Comparison of ENCODE assay signal across 9 cellular contexts in the genomic region with DNA sequence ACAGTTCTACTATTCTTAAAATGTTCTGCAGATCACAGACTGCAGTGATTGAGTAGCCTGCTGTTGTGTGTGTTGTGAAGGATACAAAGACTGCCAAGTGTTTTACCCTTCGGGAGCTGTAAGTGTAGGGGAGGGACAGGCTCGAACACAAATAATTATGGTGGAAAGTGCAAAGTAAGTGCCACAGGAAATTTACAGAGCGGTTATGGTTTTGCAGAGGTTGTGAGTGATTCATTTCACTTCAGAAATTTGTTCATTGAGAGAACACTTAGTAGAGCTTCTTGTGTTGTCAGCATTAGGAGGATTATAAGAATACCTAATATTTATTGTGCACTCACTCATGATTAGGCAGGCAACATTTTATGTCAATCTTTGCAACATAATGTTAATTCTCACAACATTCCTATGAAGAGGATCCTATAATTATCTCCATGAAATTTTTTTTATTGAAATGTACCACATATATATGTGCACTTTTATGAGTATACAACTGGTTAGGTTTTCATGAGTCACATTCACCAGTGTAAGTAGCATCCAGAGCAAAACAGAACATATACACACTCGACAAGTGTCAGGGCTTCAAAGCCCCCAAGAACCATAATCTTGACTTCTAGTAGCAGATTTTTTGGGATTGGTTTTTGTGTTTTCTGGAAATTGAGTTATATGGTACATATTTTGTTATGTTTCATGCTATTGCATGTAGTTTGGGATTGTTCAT.
A peak's percentile ranks its signal among the peaks of the same experiment; 100 is the strongest.
DNase-seq lines count a peak whose midpoint lies in the region; ATAC-seq, FAIRE-seq and TF ChIP-seq lines count a peak whose summit lies in the region.
"Had no signal": no experiment of that assay in that cellular context is flagged by ENCODE, and none has a peak within 500 bp of the region (broad histone marks: within the 10 kb centered on the region; RNA-seq: fewer than 3 reads in every experiment).

No MANE protein-coding gene starts in this region.

- H3K9me3 ChIP-seq in CD4-positive, CD25-positive, alpha-beta regulatory T cell (ENCODE audit: control insufficient read depth in 2 of 2, low read length in 2 of 2), result no peaks in the 10 kb centered on the region

- H3K4me3 Mint-ChIP-seq in CD4-positive, CD25-positive, alpha-beta regulatory T cell, result peak overlapping the region; percentile 9 to 71 (median 42)
- H3K4me3 Mint-ChIP-seq: IgD-negative memory B cell had no signal

- no peaks in the 10 kb centered on the region for H3K36me3 ChIP-seq in CD4-positive, CD25-positive, alpha-beta regulatory T cell (ENCODE audit: control insufficient read depth, insufficient read depth, low read length)

- H3K27ac Mint-ChIP-seq in CD4-positive, CD25-positive, alpha-beta regulatory T cell, result peak overlapping the region; percentile 39 to 97 (median 92)

- peaks cover 23 to 54% (median 38%) of the 10 kb centered on the region in 4 donors for H3K4me1 Mint-ChIP-seq in CD4-positive, CD25-positive, alpha-beta regulatory T cell

- peak in 1 of 2 donors; percentile 26 for ATAC-seq in CD4-positive, CD25-positive, alpha-beta regulatory T cell (ENCODE audit: low read depth in 2 of 2)
- ATAC-seq in HG03457 (IDR thresholded peaks at IDR 0.05; ENCODE audit: unreplicated experiment), result peak; percentile 22
- no peak for ATAC-seq in GM19328 (IDR thresholded peaks at IDR 0.05; ENCODE audit: unreplicated experiment)

- H3K4me3 ChIP-seq in CD4-positive, CD25-positive, alpha-beta regulatory T cell (ENCODE audit: low read depth, low read length), result peak overlapping the region; percentile 55
- peak overlapping the region; percentile 23 for H3K4me3 ChIP-seq in epithelial cell of proximal tubule (ENCODE audit: low read depth, low read length)

- peak overlapping the region; percentile 34 for H3K27ac ChIP-seq in CD4-positive, CD25-positive, alpha-beta regulatory T cell (ENCODE audit: insufficient read depth, low read length, poor library complexity, severe bottlenecking)

- peaks cover 23% of the 10 kb centered on the region for H3K4me1 ChIP-seq in CD4-positive, CD25-positive, alpha-beta regulatory T cell (ENCODE audit: control insufficient read depth, insufficient read depth, low read length, poor library complexity, severe bottlenecking)

- no peaks in the 10 kb centered on the region for H3K9me3 Mint-ChIP-seq in CD4-positive, CD25-positive, alpha-beta regulatory T cell
- H3K9me3 Mint-ChIP-seq: IgD-negative memory B cell had no signal

- peak; percentile 74 for FAIRE-seq in GM19239 (lab: Jason Lieb, UNC)

- H3K36me3 Mint-ChIP-seq in CD4-positive, CD25-positive, alpha-beta regulatory T cell, result peaks cover 3% of the 10 kb centered on the region

- TF ChIP-seq CTCF in epithelial cell of proximal tubule (conservative IDR thresholded peaks at IDR 0.05; ENCODE audit: low read depth, low read length), result no peak

- H3K27me3 Mint-ChIP-seq in CD4-positive, CD25-positive, alpha-beta regulatory T cell, result no peaks in the 10 kb centered on the region
- H3K27me3 Mint-ChIP-seq: IgD-negative memory B cell had no signal

- no peaks in the 10 kb centered on the region for H3K27me3 ChIP-seq in CD4-positive, CD25-positive, alpha-beta regulatory T cell (ENCODE audit: control insufficient read depth, insufficient read depth, low read length)

- peak in 1 of 3 donors; percentile 49 for DNase-seq in CD4-positive, CD25-positive, alpha-beta regulatory T cell
- no peak for DNase-seq in GM19239 (ENCODE audit: insufficient read length, low spot score)
- no peak for DNase-seq in epithelial cell of proximal tubule (ENCODE audit: low read depth)
- DNase-seq in stimulated activated CD4-positive, alpha-beta T cell treated with anti-CD3 and anti-CD28 coated beads, Interleukin-15, amount 100 ng/mL, for 24 hours, result no peak
- DNase-seq in occipital lobe (lab: John Stamatoyannopoulos, UW), result no peak
- no peak for DNase-seq in stimulated activated naive CD4-positive, alpha-beta T cell treated with Interleukin-2 at 50 U/mL for 16 hours (lab: John Stamatoyannopoulos, UW)
